In genomic region chrX:119624951-119625668, GRCh38 we compare ENCODE assay signal across 1 cellular context.
A peak's percentile ranks its signal among the peaks of the same experiment; 100 is the strongest.
TF ChIP-seq lines count a peak whose summit lies in the region.

No MANE protein-coding gene starts in this region.

TF ChIP-seq in GM12878, 131 proteins besides CTCF, POLR2A, EP300 and RAD21:
- no peak for TF ChIP-seq E2F4 (IDR thresholded peaks at IDR 0.05; ENCODE audit: low read depth, low read length)
- no peak for TF ChIP-seq RBBP5 (conservative IDR thresholded peaks at IDR 0.05)
- no peak for TF ChIP-seq ATF3 (IDR thresholded peaks at IDR 0.05; ENCODE audit: borderline replicate concordance, extremely low read depth, low read depth, low read length)
- no peak for TF ChIP-seq ATF7 (IDR thresholded peaks at IDR 0.05; ENCODE audit: low read depth)
- TF ChIP-seq IRF5 (IDR thresholded peaks at IDR 0.05; ENCODE audit: borderline replicate concordance) = no peak
- no peak for TF ChIP-seq ZBTB11 (CRISPR knock-in tag; IDR thresholded peaks at IDR 0.05)
- TF ChIP-seq NR2C1 (IDR thresholded peaks at IDR 0.05) = peak; percentile 67
- TF ChIP-seq NFXL1 (IDR thresholded peaks at IDR 0.05; ENCODE audit: borderline replicate concordance) = no peak
